In genomic region chr2:168713325-168713724, GRCh38 we compare ENCODE assay signal across 1 cellular context.
TF ChIP-seq lines count a peak whose summit lies in the region.

No MANE protein-coding gene starts in this region.

TF ChIP-seq in K562, 482 proteins besides CTCF, POLR2A, EP300 and RAD21 (continued from another document and continues in another):
- TF ChIP-seq NBN (IDR thresholded peaks at IDR 0.05; ENCODE audit: low read depth) (no peak), ZNF511 (CRISPR knock-in tag; IDR thresholded peaks at IDR 0.05) (no peak), HOXB6 (CRISPR knock-in tag; IDR thresholded peaks at IDR 0.05; ENCODE audit: borderline replicate concordance) (no peak), RBM14 (IDR thresholded peaks at IDR 0.05; ENCODE audit: borderline replicate concordance, insufficient read depth, low read depth, low read length) (no peak), ZNF395 (CRISPR knock-in tag; IDR thresholded peaks at IDR 0.05) (no peak), TSHZ1 (CRISPR knock-in tag; IDR thresholded peaks at IDR 0.05) (no peak), MGA (IDR thresholded peaks at IDR 0.05) (no peak), DDX20 (tag; IDR thresholded peaks at IDR 0.05; ENCODE audit: low read depth) (no peak), CBX2 (IDR thresholded peaks at IDR 0.05; ENCODE audit: insufficient read depth, low read length, poor library complexity, severe bottlenecking) (no peak), C11orf30 (IDR thresholded peaks at IDR 0.05; ENCODE audit: low read depth) (no peak), CXXC5 (CRISPR knock-in tag; IDR thresholded peaks at IDR 0.05) (no peak), SMARCE1 (IDR thresholded peaks at IDR 0.05) (peak; percentile 65; the same call in 1 of the 2 replicates), MED1 (CRISPR knock-in tag; IDR thresholded peaks at IDR 0.05; ENCODE audit: borderline replicate concordance) (no peak), ARID4B (CRISPR knock-in tag; IDR thresholded peaks at IDR 0.05) (no peak), ZNF277 (CRISPR knock-in tag; IDR thresholded peaks at IDR 0.05; ENCODE audit: borderline replicate concordance) (no peak), MBD1 (CRISPR knock-in tag; IDR thresholded peaks at IDR 0.05) (no peak), ZNF3 (CRISPR knock-in tag; IDR thresholded peaks at IDR 0.05) (no peak), ZKSCAN1 (IDR thresholded peaks at IDR 0.05; ENCODE audit: low read depth, low read length) (no peak), ZNF668 (CRISPR knock-in tag; IDR thresholded peaks at IDR 0.05) (no peak), CREB3L1 (IDR thresholded peaks at IDR 0.05; ENCODE audit: borderline replicate concordance, low read depth) (no peak), CREBBP (IDR thresholded peaks at IDR 0.05; ENCODE audit: low read depth, low read length) (no peak), ZNF41 (CRISPR knock-in tag; conservative IDR thresholded peaks at IDR 0.05) (no peak), SRSF1 (IDR thresholded peaks at IDR 0.05; ENCODE audit: low read depth, low read length) (no peak), RBM25 (IDR thresholded peaks at IDR 0.05; ENCODE audit: low read depth, low read length, severe bottlenecking) (no peak)
